1 cellular context compared by ENCODE assay signal in the genomic region with DNA sequence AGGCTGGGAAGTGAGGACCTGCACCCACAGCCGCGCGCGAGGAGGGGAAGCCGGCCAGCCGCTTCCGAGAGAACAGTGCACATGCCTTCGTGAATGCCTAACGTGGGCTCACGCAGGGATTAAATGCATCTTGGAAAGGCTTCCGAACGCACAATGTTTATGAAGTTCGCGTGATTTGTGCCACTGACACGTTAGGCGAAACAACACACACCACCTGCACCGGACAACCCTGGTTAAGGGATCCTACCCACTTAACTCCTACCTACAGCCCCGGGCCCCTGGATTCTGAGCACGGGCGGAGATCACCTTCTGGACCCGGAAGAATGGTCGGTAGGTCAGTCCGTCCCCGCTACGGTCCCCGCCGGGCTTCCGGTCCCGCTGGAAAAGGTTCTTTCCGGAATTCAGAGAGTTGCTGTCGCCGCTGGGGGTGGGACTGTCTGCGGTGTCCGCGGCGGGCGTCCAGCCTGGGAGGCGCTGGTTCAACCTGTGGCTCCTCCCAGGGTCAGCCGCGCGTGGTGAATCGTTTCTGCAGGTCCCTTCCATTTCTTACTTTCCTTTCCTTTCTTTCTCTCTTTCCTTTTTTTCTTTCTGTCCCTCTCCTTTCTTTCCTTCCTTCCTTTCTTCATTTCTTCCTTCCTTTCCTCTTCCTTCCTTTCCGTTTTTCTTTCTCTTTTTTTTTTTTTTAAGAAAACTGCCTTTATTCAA.
A peak's percentile ranks its signal among the peaks of the same experiment; 100 is the strongest.
TF ChIP-seq lines count a peak whose summit lies in the region.

MTIF2 (minus strand) TSS at position 325 of the 705 bp plus-strand sequence. CDS start 5,373 bp downstream, outside the sequence.

TF ChIP-seq in HepG2, 621 proteins besides CTCF, POLR2A, EP300 and RAD21 (continued from another document and continues in another):
- TF ChIP-seq ZHX2 (IDR thresholded peaks at IDR 0.05; ENCODE audit: low read depth) (peak; percentile 91), ZHX2 (CRISPR knock-in tag; IDR thresholded peaks at IDR 0.05; ENCODE audit: borderline replicate concordance) (peak; percentile 80), SIX4 (CRISPR knock-in tag; IDR thresholded peaks at IDR 0.05) (0 out of 2 replicates have a peak, but pooled peaks have one; percentile 38), NCOA5 (CRISPR knock-in tag; IDR thresholded peaks at IDR 0.05) (no peak), ZNF367 (CRISPR knock-in tag; IDR thresholded peaks at IDR 0.05; ENCODE audit: borderline replicate concordance) (peak; percentile 58; the same call in 1 of the 2 replicates), ZNF460 (CRISPR knock-in tag; IDR thresholded peaks at IDR 0.05; ENCODE audit: borderline replicate concordance) (peak; percentile 81; the same call in 1 of the 2 replicates), KDM4B (CRISPR knock-in tag; IDR thresholded peaks at IDR 0.05) (peak; percentile 98), PBX2 (CRISPR knock-in tag; IDR thresholded peaks at IDR 0.05) (no peak), PRDM10 (CRISPR knock-in tag; IDR thresholded peaks at IDR 0.05; ENCODE audit: low read depth) (peak; percentile 90), ZBTB38 (CRISPR knock-in tag; IDR thresholded peaks at IDR 0.05) (peak; percentile 96), CBX1 (IDR thresholded peaks at IDR 0.05; ENCODE audit: low read depth) (peak; percentile 95), SP2 (CRISPR knock-in tag; IDR thresholded peaks at IDR 0.05) (peak; percentile 74), SCMH1 (CRISPR knock-in tag; IDR thresholded peaks at IDR 0.05; ENCODE audit: borderline replicate concordance) (no peak), CCDC6 (CRISPR knock-in tag; IDR thresholded peaks at IDR 0.05) (peak; percentile 100), NONO (IDR thresholded peaks at IDR 0.05) (no peak), NONO (CRISPR knock-in tag; conservative IDR thresholded peaks at IDR 0.05) (peak; percentile 98), ZNF773 (CRISPR knock-in tag; IDR thresholded peaks at IDR 0.05; ENCODE audit: borderline replicate concordance) (peak; percentile 80; the same call in 1 of the 2 replicates), EZH2 (conservative IDR thresholded peaks at IDR 0.05; ENCODE audit: low read depth, low read length) (no peak), KDM5B (CRISPR knock-in tag; IDR thresholded peaks at IDR 0.05; ENCODE audit: borderline replicate concordance) (peak; percentile 98), TMF1 (CRISPR knock-in tag; IDR thresholded peaks at IDR 0.05; ENCODE audit: low read depth) (peak; percentile 58; the same call in 1 of the 2 replicates), ZBTB37 (CRISPR knock-in tag; IDR thresholded peaks at IDR 0.05) (peak; percentile 79), SMYD3 (CRISPR knock-in tag; IDR thresholded peaks at IDR 0.05) (peak; percentile 98), ZNF761 (CRISPR knock-in tag; conservative IDR thresholded peaks at IDR 0.05) (peak; percentile 98), JUN (CRISPR knock-in tag; IDR thresholded peaks at IDR 0.05) (peak; percentile 74; the same call in 1 of the 2 replicates), ASH2L (IDR thresholded peaks at IDR 0.05; ENCODE audit: insufficient read length, low read depth, low read length) (peak; percentile 99), ZNF788 (CRISPR knock-in tag; IDR thresholded peaks at IDR 0.05; ENCODE audit: borderline replicate concordance) (peak; percentile 100), PRPF4 (IDR thresholded peaks at IDR 0.05; ENCODE audit: low read depth, low read length, poor library complexity, severe bottlenecking) (no peak), NR2F6 (IDR thresholded peaks at IDR 0.05) (peak; percentile 75; the same call in 1 of the 2 replicates), NR2F6 (CRISPR knock-in tag; IDR thresholded peaks at IDR 0.05) (peak; percentile 93), BHLHE40 (IDR thresholded peaks at IDR 0.05; ENCODE audit: low read length) (peak; percentile 83), CHD2 (IDR thresholded peaks at IDR 0.05; ENCODE audit: low read depth, low read length) (no peak; the same call in 1 of the 2 replicates), MXD3 (CRISPR knock-in tag; IDR thresholded peaks at IDR 0.05) (peak; percentile 95), RAD51 (IDR thresholded peaks at IDR 0.05; ENCODE audit: borderline replicate concordance) (no peak)
- TF ChIP-seq, protein P1, sequence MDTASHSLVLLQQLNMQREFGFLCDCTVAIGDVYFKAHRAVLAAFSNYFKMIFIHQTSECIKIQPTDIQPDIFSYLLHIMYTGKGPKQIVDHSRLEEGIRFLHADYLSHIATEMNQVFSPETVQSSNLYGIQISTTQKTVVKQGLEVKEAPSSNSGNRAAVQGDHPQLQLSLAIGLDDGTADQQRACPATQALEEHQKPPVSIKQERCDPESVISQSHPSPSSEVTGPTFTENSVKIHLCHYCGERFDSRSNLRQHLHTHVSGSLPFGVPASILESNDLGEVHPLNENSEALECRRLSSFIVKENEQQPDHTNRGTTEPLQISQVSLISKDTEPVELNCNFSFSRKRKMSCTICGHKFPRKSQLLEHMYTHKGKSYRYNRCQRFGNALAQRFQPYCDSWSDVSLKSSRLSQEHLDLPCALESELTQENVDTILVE (CRISPR knock-in tag; IDR thresholded peaks at IDR 0.05), result peak; percentile 98
- TF ChIP-seq, protein P2, sequence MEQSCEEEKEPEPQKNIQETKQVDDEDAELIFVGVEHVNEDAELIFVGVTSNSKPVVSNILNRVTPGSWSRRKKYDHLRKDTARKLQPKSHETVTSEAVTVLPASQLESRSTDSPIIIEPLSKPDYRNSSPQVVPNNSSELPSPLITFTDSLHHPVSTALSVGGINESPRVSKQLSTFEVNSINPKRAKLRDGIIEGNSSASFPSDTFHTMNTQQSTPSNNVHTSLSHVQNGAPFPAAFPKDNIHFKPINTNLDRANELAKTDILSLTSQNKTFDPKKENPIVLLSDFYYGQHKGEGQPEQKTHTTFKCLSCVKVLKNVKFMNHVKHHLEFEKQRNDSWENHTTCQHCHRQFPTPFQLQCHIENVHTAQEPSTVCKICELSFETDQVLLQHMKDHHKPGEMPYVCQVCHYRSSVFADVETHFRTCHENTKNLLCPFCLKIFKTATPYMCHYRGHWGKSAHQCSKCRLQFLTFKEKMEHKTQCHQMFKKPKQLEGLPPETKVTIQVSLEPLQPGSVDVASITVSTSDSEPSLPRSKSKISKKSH (CRISPR knock-in tag; IDR thresholded peaks at IDR 0.05; ENCODE audit: borderline replicate concordance), result peak; percentile 94; the same call in 1 of the 2 replicates
- TF ChIP-seq, protein P3, sequence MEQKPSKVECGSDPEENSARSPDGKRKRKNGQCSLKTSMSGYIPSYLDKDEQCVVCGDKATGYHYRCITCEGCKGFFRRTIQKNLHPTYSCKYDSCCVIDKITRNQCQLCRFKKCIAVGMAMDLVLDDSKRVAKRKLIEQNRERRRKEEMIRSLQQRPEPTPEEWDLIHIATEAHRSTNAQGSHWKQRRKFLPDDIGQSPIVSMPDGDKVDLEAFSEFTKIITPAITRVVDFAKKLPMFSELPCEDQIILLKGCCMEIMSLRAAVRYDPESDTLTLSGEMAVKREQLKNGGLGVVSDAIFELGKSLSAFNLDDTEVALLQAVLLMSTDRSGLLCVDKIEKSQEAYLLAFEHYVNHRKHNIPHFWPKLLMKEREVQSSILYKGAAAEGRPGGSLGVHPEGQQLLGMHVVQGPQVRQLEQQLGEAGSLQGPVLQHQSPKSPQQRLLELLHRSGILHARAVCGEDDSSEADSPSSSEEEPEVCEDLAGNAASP (CRISPR knock-in tag; IDR thresholded peaks at IDR 0.05; ENCODE audit: borderline replicate concordance), result peak; percentile 74; the same call in 1 of the 2 replicates
